8 cellular contexts compared by ENCODE assay signal in the genomic region with DNA sequence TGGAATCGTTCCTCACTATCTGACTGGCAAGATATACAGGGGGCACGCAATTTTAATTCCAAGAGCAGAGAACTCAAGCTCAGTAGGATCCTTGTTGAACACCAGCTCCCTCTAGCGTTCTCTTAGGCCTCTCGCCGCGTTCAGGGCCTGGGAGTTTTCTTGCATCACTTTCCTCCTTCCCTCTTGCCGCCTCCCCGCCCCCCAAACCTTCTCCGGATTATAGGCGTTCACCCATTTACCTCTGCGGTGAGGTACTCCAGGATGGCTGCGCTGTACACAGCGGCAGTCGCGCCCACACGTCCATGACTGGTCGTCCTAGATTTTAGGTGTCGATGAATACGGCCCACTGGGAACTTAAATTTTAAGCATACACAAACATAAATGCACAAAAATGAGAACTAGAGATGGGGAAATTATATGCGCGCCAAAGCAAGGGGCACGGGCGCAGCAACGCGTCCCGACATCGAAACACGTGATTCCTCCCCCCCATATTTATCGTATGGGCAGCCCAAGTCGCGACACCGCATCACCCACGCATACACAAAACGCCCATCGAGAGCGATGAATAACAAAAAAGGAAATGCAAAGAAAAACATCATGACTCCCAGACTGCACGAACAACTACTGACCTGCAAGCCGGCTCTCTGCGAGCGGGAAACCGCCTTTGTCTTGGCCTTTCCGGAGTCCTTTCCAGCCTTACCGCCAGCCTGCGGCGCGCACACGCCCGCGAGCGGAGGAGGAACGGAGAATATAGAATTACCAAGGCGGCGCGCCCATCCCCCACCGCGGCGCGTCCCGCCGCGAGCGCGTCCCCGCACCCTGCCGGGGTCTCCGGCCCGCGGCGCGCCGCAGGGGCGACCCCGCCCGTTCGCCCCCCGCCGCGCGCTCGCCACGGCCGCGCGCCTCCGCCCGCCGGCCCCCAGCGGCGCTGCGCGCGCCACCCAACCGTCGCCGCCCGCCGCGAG. TPM values are rescaled to one million over a fixed set of nuclear protein-coding genes. Genes with fewer than 3 reads are reported as not detected.
DNase-seq lines count a peak whose midpoint lies in the region; ATAC-seq and TF ChIP-seq lines count a peak whose summit lies in the region.

No MANE protein-coding gene starts in this region.

- no peaks in the 10 kb centered on the region for H3K36me3 ChIP-seq in CD4-positive, CD25-positive, alpha-beta regulatory T cell (ENCODE audit: control insufficient read depth, insufficient read depth, low read length)
- H3K36me3 ChIP-seq in lower lobe of right lung: peaks cover 6% of the 10 kb centered on the region

- no peaks in the 10 kb centered on the region for H3K9me3 Mint-ChIP-seq in CD4-positive, CD25-positive, alpha-beta regulatory T cell
- H3K9me3 Mint-ChIP-seq in activated CD4-positive, alpha-beta memory T cell treated with anti-CD3 and anti-CD28 coated beads for 36 hours: no peaks in the 10 kb centered on the region

- peak overlapping the region; percentile 97 for H3K4me3 ChIP-seq in CD4-positive, CD25-positive, alpha-beta regulatory T cell (ENCODE audit: low read depth, low read length)
- H3K4me3 ChIP-seq in lower lobe of right lung: peak overlapping the region; percentile 80

- POLR2A ChIA-PET in activated CD4-positive, alpha-beta memory T cell treated with anti-CD3 and anti-CD28 coated beads for 36 hours (lab: Charles Lee): interaction anchor here (0.8 to 3.0 kb wide), 11 partner anchors 9 to 861 kb away, joined by 3 to 13 read pairs (median 3); a partner anchor contains a TSS

- H3K9me3 ChIP-seq in CD4-positive, CD25-positive, alpha-beta regulatory T cell (ENCODE audit: control insufficient read depth in 2 of 2, low read length in 2 of 2): no peaks in the 10 kb centered on the region
- no peaks in the 10 kb centered on the region for H3K9me3 ChIP-seq in lower lobe of right lung

- peaks cover 44% of the 10 kb centered on the region for H3K4me1 ChIP-seq in CD4-positive, CD25-positive, alpha-beta regulatory T cell (ENCODE audit: control insufficient read depth, insufficient read depth, low read length, poor library complexity, severe bottlenecking)
- H3K4me1 ChIP-seq in lower lobe of right lung: peaks cover 39% of the 10 kb centered on the region

- H3K4me3 Mint-ChIP-seq in CD4-positive, CD25-positive, alpha-beta regulatory T cell: no peak overlapping the region
- no peak overlapping the region for H3K4me3 Mint-ChIP-seq in activated CD4-positive, alpha-beta memory T cell treated with anti-CD3 and anti-CD28 coated beads for 36 hours

- peaks cover 10% of the 10 kb centered on the region for H3K36me3 Mint-ChIP-seq in CD4-positive, CD25-positive, alpha-beta regulatory T cell
- H3K36me3 Mint-ChIP-seq in activated CD4-positive, alpha-beta memory T cell treated with anti-CD3 and anti-CD28 coated beads for 36 hours: peaks cover 18% of the 10 kb centered on the region

- H3K4me1 Mint-ChIP-seq in CD4-positive, CD25-positive, alpha-beta regulatory T cell: peaks cover 0 to 33% (median 25%) of the 10 kb centered on the region in 4 donors
- H3K4me1 Mint-ChIP-seq in activated CD4-positive, alpha-beta memory T cell treated with anti-CD3 and anti-CD28 coated beads for 36 hours (ENCODE audit: low read depth): peaks cover 35% of the 10 kb centered on the region

- H3K27ac ChIP-seq in CD4-positive, CD25-positive, alpha-beta regulatory T cell (ENCODE audit: insufficient read depth, low read length, poor library complexity, severe bottlenecking): peak overlapping the region; percentile 93
- H3K27ac ChIP-seq in lower lobe of right lung: peak overlapping the region; percentile 81

- CTCF ChIA-PET in activated CD4-positive, alpha-beta memory T cell treated with anti-CD3 and anti-CD28 coated beads for 36 hours (lab: Charles Lee): interaction anchor here (0.7 to 2.9 kb wide), 16 partner anchors 9 to 386 kb away, joined by 3 to 24 read pairs (median 5); a partner anchor contains a TSS

- H3K27me3 ChIP-seq in CD4-positive, CD25-positive, alpha-beta regulatory T cell (ENCODE audit: control insufficient read depth, insufficient read depth, low read length): no peaks in the 10 kb centered on the region
- H3K27me3 ChIP-seq in lower lobe of right lung (ENCODE audit: low read depth): no peaks in the 10 kb centered on the region

- peak; percentile 86 for TF ChIP-seq CTCF in lower lobe of right lung (IDR thresholded peaks at IDR 0.05)

- peaks cover 5% of the 10 kb centered on the region for H3K27me3 Mint-ChIP-seq in CD4-positive, CD25-positive, alpha-beta regulatory T cell
- no peaks in the 10 kb centered on the region for H3K27me3 Mint-ChIP-seq in activated CD4-positive, alpha-beta memory T cell treated with anti-CD3 and anti-CD28 coated beads for 36 hours

- DNase-seq in CD4-positive, CD25-positive, alpha-beta regulatory T cell: peak; percentile 83 to 94 (median 85)
- DNase-seq in NCI-H774 (lab: John Stamatoyannopoulos, UW) (peak; percentile 61), lower lobe of right lung (peak; percentile 93)
- DNase-seq in activated CD4-positive, alpha-beta memory T cell treated with anti-CD3 and anti-CD28 coated beads for 36 hours: peak; percentile 95
- DNase-seq in effector CD4-positive, alpha-beta T cell: peak; percentile 84
- peak; percentile 86 to 89 for DNase-seq in stimulated activated CD4-positive, alpha-beta T cell treated with anti-CD3 and anti-CD28 coated beads, Interleukin-4, amount 100 ng/mL, for 48 hours (ENCODE audit: low read depth in 2 of 2)

- intact Hi-C loops in activated CD4-positive, alpha-beta memory T cell treated with anti-CD3 and anti-CD28 coated beads for 36 hours (cut with micrococcal nuclease): loop anchor here (1.0 to 10.0 kb wide), 8 partner anchors 98 to 1685 kb away; a partner anchor contains a TSS
- intact Hi-C loops in lower lobe of right lung (cut with DNase I): loop anchor here (10.0 kb wide), 2 partner anchors 55 to 385 kb away; a partner anchor contains a TSS

- ATAC-seq in CD4-positive, CD25-positive, alpha-beta regulatory T cell (ENCODE audit: low read depth in 2 of 2): peak; percentile 28 to 29
- ATAC-seq in GM19397 (IDR thresholded peaks at IDR 0.05; ENCODE audit: unreplicated experiment) (peak; percentile 12), HG03571 (IDR thresholded peaks at IDR 0.05; ENCODE audit: unreplicated experiment) (peak; percentile 25), lower lobe of right lung (peak; percentile 54 to 63)

- no peak overlapping the region for H3K27ac Mint-ChIP-seq in CD4-positive, CD25-positive, alpha-beta regulatory T cell
- no peak overlapping the region for H3K27ac Mint-ChIP-seq in activated CD4-positive, alpha-beta memory T cell treated with anti-CD3 and anti-CD28 coated beads for 36 hours

RNA-seq across cellular contexts. Expression of a gene that starts 0.8 kb away (rescaled TPM):
- 143 TPM for total RNA-seq in CD4-positive, CD25-positive, alpha-beta regulatory T cell
- 100 to 1,000 TPM; 468 to 637 (median 518) TPM for polyA plus RNA-seq in CD4-positive, CD25-positive, alpha-beta regulatory T cell
- 100 to 1,000 TPM; 709 to 731 TPM for total RNA-seq in activated CD4-positive, alpha-beta memory T cell treated with anti-CD3 and anti-CD28 coated beads for 36 hours
- 143 TPM for total RNA-seq in lower lobe of right lung

RNA-seq across cellular contexts. Expression of a gene that starts 2.9 kb away (rescaled TPM):
- 66.1 TPM for total RNA-seq in CD4-positive, CD25-positive, alpha-beta regulatory T cell
- polyA plus RNA-seq in CD4-positive, CD25-positive, alpha-beta regulatory T cell: 10 to 100 TPM; 50.3 to 58.4 (median 53.0) TPM
- 10 to 100 TPM; 39.8 to 40.4 TPM for total RNA-seq in activated CD4-positive, alpha-beta memory T cell treated with anti-CD3 and anti-CD28 coated beads for 36 hours
- total RNA-seq in lower lobe of right lung: 60.3 TPM

RNA-seq across cellular contexts. Expression of a gene that starts 55.1 kb away (rescaled TPM):
- total RNA-seq in CD4-positive, CD25-positive, alpha-beta regulatory T cell: 17.0 TPM
- 10 to 100 TPM; 32.5 to 41.5 (median 34.1) TPM for polyA plus RNA-seq in CD4-positive, CD25-positive, alpha-beta regulatory T cell
- 10 to 100 TPM; 21.8 to 26.1 TPM for total RNA-seq in activated CD4-positive, alpha-beta memory T cell treated with anti-CD3 and anti-CD28 coated beads for 36 hours
- 47.7 TPM for total RNA-seq in lower lobe of right lung

Comparison
In these comparisons a context has a peak if more than half of its experiments do, and no peak if none do; other contexts are left out.
1. Peak in every context shown above with its lines: DNase-seq, ATAC-seq, H3K4me3 ChIP-seq and H3K27ac ChIP-seq.